ENCODE assay signal across 26 cellular contexts in the genomic region with DNA sequence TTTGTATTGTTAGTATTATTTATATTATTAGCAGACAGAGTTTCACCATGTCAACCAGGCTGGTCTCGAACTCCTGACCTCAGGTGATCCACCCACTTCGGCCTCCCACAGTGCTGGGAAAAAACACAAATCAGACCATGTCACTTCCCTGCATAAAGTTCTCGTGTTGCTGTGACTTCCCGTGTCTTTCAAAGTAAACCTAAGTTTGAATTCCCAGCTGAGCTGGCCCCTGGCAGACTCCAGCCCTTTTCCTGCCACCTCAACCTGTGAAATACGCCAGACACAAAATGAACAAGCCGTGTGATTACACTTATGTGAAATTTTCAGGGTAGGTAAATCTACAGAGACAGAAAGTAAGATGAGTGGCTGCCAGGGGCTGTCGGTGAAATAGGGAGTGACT. TPM values are rescaled to one million over a fixed set of nuclear protein-coding genes. Genes with fewer than 3 reads are reported as not detected.
"Had no signal": no experiment of that assay in that cellular context is flagged by ENCODE, and none has a peak within 500 bp of the region (broad histone marks: within the 10 kb centered on the region; RNA-seq: fewer than 3 reads in every experiment).

No MANE protein-coding gene starts in this region.

- H3K4me2 ChIP-seq: smooth muscle cell had no signal

- ATAC-seq: effector memory CD8-positive, alpha-beta T cell; esophagus mucosa; gastrocnemius medialis; left cardiac atrium; left lung; naive thymus-derived CD8-positive, alpha-beta T cell; right lobe of liver; stimulated activated effector memory CD8-positive, alpha-beta T cell treated with anti-CD3 and anti-CD28 coated beads, Interleukin-12 subunit alpha, Interleukin-12 subunit beta, amount 100 ng/mL, for 72 hours; stimulated activated naive CD8-positive, alpha-beta T cell treated with anti-CD3 and anti-CD28 coated beads, Interleukin-15, Interleukin-2, amounts not matched to agents 100 U/mL and 50 U/mL, for 24 hours had no signal

- H3K27me3 ChIP-seq: gastrocnemius medialis, left lung, ovary, right lobe of liver, testis, tibial artery, upper lobe of left lung, uterus had no signal

- H3K4me1 ChIP-seq: gastrocnemius medialis had no signal

- H3K9me3 ChIP-seq: gastrocnemius medialis, left lung, ovary, right lobe of liver, testis, tibial artery, upper lobe of left lung, uterus had no signal

- H3K27ac ChIP-seq: coronary artery, gastrocnemius medialis, left lung, ovary, right lobe of liver, testis, tibial artery, upper lobe of left lung had no signal

- H3K4me3 ChIP-seq: coronary artery, gastrocnemius medialis, left lung, ovary, right lobe of liver, smooth muscle cell, testis, tibial artery, upper lobe of left lung, uterus had no signal

- DNase-seq: dermis blood vessel endothelial cell; effector memory CD8-positive, alpha-beta T cell; foreskin fibroblast; gastrocnemius medialis; left cardiac atrium; mammary epithelial cell; mesendoderm; nephron progenitor cell; nucleus accumbens; retina; stimulated activated CD4-positive, alpha-beta T cell treated with anti-CD3 and anti-CD28 coated beads, Interleukin-2, amount 100 ng/mL, for 24 hours; stimulated activated CD4-positive, alpha-beta T cell treated with anti-CD3 and anti-CD28 coated beads, Interleukin-4, amount 100 ng/mL, for 24 hours; stimulated activated naive CD8-positive, alpha-beta T cell treated with anti-CD3 and anti-CD28 coated beads, Interleukin-15, Interleukin-2, amounts not matched to agents 100 U/mL and 50 U/mL, for 24 hours; substantia nigra; testis; upper lobe of left lung; uterus had no signal

- H3K36me3 ChIP-seq: gastrocnemius medialis, ovary, uterus had no signal

RNA-seq across cellular contexts. Expression of a gene that starts 7.9 kb away (rescaled TPM):
- total RNA-seq: naive thymus-derived CD8-positive, alpha-beta T cell had no signal
